Comparison of ENCODE assay signal across 9 cellular contexts in the genomic region with DNA sequence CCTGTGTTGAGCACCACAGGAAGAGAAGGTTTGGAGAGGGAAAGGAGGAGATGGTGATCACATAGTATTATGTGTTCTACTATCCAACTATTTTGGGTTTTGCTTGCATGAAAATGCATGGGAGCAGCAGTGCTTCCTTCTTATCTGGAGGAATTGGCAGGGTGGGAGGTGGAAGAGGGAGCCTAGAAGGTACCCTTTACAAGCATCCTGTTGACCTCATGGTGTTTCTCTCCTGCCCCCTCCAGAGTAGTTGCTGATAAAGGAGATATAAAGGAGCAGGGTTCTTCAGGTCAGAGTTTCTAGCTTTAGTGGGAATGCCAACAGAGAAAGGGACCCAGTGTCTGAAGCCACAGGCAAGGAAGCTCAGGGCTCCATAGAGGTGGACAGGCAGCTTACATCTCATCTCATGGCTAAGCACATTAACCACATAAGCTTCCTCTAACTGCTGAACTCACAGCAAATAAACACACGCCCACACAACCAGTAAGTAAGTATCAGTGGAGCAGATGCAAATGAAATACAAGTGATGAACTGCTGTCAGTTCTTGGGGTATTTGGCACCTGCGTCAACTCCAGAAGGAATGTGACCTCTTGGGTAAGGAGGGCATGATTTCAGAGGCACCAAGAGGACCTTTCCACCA.
A peak's percentile ranks its signal among the peaks of the same experiment; 100 is the strongest.
DNase-seq lines count a peak whose midpoint lies in the region; ATAC-seq, FAIRE-seq and TF ChIP-seq lines count a peak whose summit lies in the region.
"Had no signal": no experiment of that assay in that cellular context is flagged by ENCODE, and none has a peak within 500 bp of the region (broad histone marks: within the 10 kb centered on the region; RNA-seq: fewer than 3 reads in every experiment).

No MANE protein-coding gene starts in this region.

- H3K9me3 ChIP-seq in MG63 = peaks cover 7% of the 10 kb centered on the region

- H3K27me3 ChIP-seq in MG63 = no peaks in the 10 kb centered on the region

- no peak for TF ChIP-seq CTCF in fibroblast of mammary gland (conservative IDR thresholded peaks at IDR 0.05; ENCODE audit: control insufficient read depth, insufficient read depth, low read depth, low read length)

- ATAC-seq in GM21737 (IDR thresholded peaks at IDR 0.05; ENCODE audit: unreplicated experiment) (peak; percentile 83), HG03457 (IDR thresholded peaks at IDR 0.05; ENCODE audit: unreplicated experiment) (no peak)

- FAIRE-seq in GM12892 (lab: Jason Lieb, UNC) = no peak
- FAIRE-seq: H1 had no signal

- peak; percentile 24 for DNase-seq in GM12892 (ENCODE audit: insufficient read length)
- peak; percentile 12 for DNase-seq in MG63
- DNase-seq in fibroblast of mammary gland (ENCODE audit: low read depth) = peak; percentile 72
- no peak for DNase-seq in NCI-H2081 treated with DMSO at 0.1 percent for 48 hours (lab: John Stamatoyannopoulos, UW)
- DNase-seq in NK-92 treated with Interleukin-12 subunit alpha and Interleukin-12 subunit beta, amount 100 ng/mL, for 24 hours (lab: John Stamatoyannopoulos, UW) = no peak
- DNase-seq in NCI-H748 (lab: John Stamatoyannopoulos, UW; ENCODE audit: unreplicated experiment) = no peak

- H3K4me3 ChIP-seq in MG63 (no peak overlapping the region), fibroblast of mammary gland (ENCODE audit: control insufficient read depth, low read depth, low read length) (no peak overlapping the region)

- TF ChIP-seq POLR2A in GM12892 (IDR thresholded peaks at IDR 0.05; ENCODE audit: low read depth, low read length) = no peak

- no peaks in the 10 kb centered on the region; the same call in 1 of the 2 replicates for H3K36me3 ChIP-seq in MG63

Comparison
In these comparisons a context has a peak if more than half of its experiments do, and no peak if none do; other contexts are left out.
1. DNase-seq: peak in GM12892 (single experiment), MG63 (single experiment) and fibroblast of mammary gland (single experiment); none in NCI-H2081 treated with DMSO at 0.1 percent for 48 hours (single experiment), NK-92 treated with Interleukin-12 subunit alpha and Interleukin-12 subunit beta, amount 100 ng/mL, for 24 hours (single experiment) and NCI-H748 (single experiment).